In genomic region chr22:35657571-35658312, GRCh38 we compare ENCODE assay signal across 30 cellular contexts. TPM values are rescaled to one million over a fixed set of nuclear protein-coding genes. Genes with fewer than 3 reads are reported as not detected.
DNase-seq lines count a peak whose midpoint lies in the region; ATAC-seq lines count a peak whose summit lies in the region.
"Had no signal": no experiment of that assay in that cellular context is flagged by ENCODE, and none has a peak within 500 bp of the region (broad histone marks: within the 10 kb centered on the region; RNA-seq: fewer than 3 reads in every experiment).

No MANE protein-coding gene starts in this region.

- H3K4me1 Mint-ChIP-seq in activated T-cell treated with anti-CD3 and anti-CD28 coated beads, Interleukin-2, amount 50 U/mL, for 24 hours (ENCODE audit: low read depth) = peaks cover 88% of the 10 kb centered on the region
- peaks cover 85 to 97% (median 93%) of the 10 kb centered on the region in 3 donors for H3K4me1 Mint-ChIP-seq in CD8-positive, alpha-beta memory T cell
- peaks cover 39 to 94% (median 89%) of the 10 kb centered on the region in 4 donors for H3K4me1 Mint-ChIP-seq in naive thymus-derived CD8-positive, alpha-beta T cell
- H3K4me1 Mint-ChIP-seq: brain had no signal

- POLR2A ChIA-PET in CD8-positive, alpha-beta memory T cell (lab: Charles Lee) = no interaction called here
- POLR2A ChIA-PET in naive thymus-derived CD8-positive, alpha-beta T cell (lab: Charles Lee) = interaction anchor here (1.9 to 2.1 kb wide), 2 partner anchors 9 to 10 kb away, joined by 12 to 16 read pairs; partner anchors contain the start of gene APOL6

- H3K27ac Mint-ChIP-seq in activated T-cell treated with anti-CD3 and anti-CD28 coated beads, Interleukin-2, amount 50 U/mL, for 24 hours = peak overlapping the region; percentile 81
- H3K27ac Mint-ChIP-seq in CD8-positive, alpha-beta memory T cell = peak overlapping the region; percentile 84 to 99 (median 95)
- H3K27ac Mint-ChIP-seq in activated naive CD4-positive, alpha-beta T cell treated with anti-CD3 and anti-CD28 coated beads, Interleukin-2, amount 50 U/mL, for 72 hours = peak overlapping the region; percentile 76 to 97
- peak overlapping the region; percentile 93 to 98 (median 96) for H3K27ac Mint-ChIP-seq in naive thymus-derived CD8-positive, alpha-beta T cell
- H3K27ac Mint-ChIP-seq: brain; stimulated activated memory B cell treated with anti-CD40 and anti-IgM and Interleukin-4, amounts not matched to agents 10 μg/mL and 1 μg/mL and 100 μg/mL, for 72 hours had no signal

- H3K4me3 ChIP-seq in CD8-positive, alpha-beta memory T cell (ENCODE audit: low read length) = no peak overlapping the region
- H3K4me3 ChIP-seq: skin epidermis, thoracic aorta had no signal

- peaks cover 64% of the 10 kb centered on the region for H3K4me1 ChIP-seq in CD8-positive, alpha-beta memory T cell (ENCODE audit: insufficient read depth, low read length)

- H3K36me3 ChIP-seq in CD8-positive, alpha-beta memory T cell (ENCODE audit: insufficient read depth, low read length) = peaks cover 48% of the 10 kb centered on the region

- CTCF ChIA-PET in CD8-positive, alpha-beta memory T cell (lab: Charles Lee) = interaction anchor here (1.1 kb wide), 1 partner anchor 9 kb away, joined by 8 read pairs; the partner anchor contains the start of gene APOL6

- no peak overlapping the region for H3K27ac ChIP-seq in CD8-positive, alpha-beta memory T cell (ENCODE audit: low read depth, low read length)
- H3K27ac ChIP-seq: C4-2B, RWPE1, skin epidermis, thoracic aorta had no signal

- H3K27me3 ChIP-seq in CD8-positive, alpha-beta memory T cell (ENCODE audit: insufficient read depth, low read length, poor library complexity, severe bottlenecking) = no peaks in the 10 kb centered on the region

- ATAC-seq in activated naive CD4-positive, alpha-beta T cell treated with anti-CD3 and anti-CD28 coated beads, Interleukin-2, amount 50 U/mL, for 72 hours = no peak
- ATAC-seq in naive thymus-derived CD8-positive, alpha-beta T cell = no peak
- no peak for ATAC-seq in GM19463 (IDR thresholded peaks at IDR 0.05; ENCODE audit: unreplicated experiment)
- ATAC-seq: activated CD4-positive, CD25-positive, alpha-beta regulatory T cell treated with anti-CD3 and anti-CD28 coated beads, Interleukin-2, amount 50 U/mL, for 24 hours; esophagus mucosa; HCT116; stimulated activated memory B cell treated with anti-CD40 and anti-IgM and Interleukin-4, amounts not matched to agents 10 μg/mL and 1 μg/mL and 100 μg/mL, for 72 hours had no signal

- H3K9me3 ChIP-seq in CD8-positive, alpha-beta memory T cell (ENCODE audit: low read length) = no peaks in the 10 kb centered on the region
- H3K9me3 ChIP-seq: SK-N-SH, thoracic aorta had no signal

- peaks cover 6% of the 10 kb centered on the region for H3K9me3 Mint-ChIP-seq in activated T-cell treated with anti-CD3 and anti-CD28 coated beads, Interleukin-2, amount 50 U/mL, for 24 hours
- no peaks in the 10 kb centered on the region for H3K9me3 Mint-ChIP-seq in CD8-positive, alpha-beta memory T cell
- H3K9me3 Mint-ChIP-seq in activated naive CD4-positive, alpha-beta T cell treated with anti-CD3 and anti-CD28 coated beads, Interleukin-2, amount 50 U/mL, for 72 hours = peaks cover 8 to 30% of the 10 kb centered on the region in 2 donors
- peaks cover 0 to 11% (median 0%) of the 10 kb centered on the region in 9 donors for H3K9me3 Mint-ChIP-seq in naive thymus-derived CD8-positive, alpha-beta T cell
- H3K9me3 Mint-ChIP-seq: stimulated activated memory B cell treated with anti-CD40 and anti-IgM and Interleukin-4, amounts not matched to agents 10 μg/mL and 1 μg/mL and 100 μg/mL, for 72 hours had no signal

- DNase-seq in activated T-cell treated with anti-CD3 and anti-CD28 coated beads, Interleukin-2, amount 50 U/mL, for 24 hours = no peak
- DNase-seq in activated T-cell treated with anti-CD3 and anti-CD28 coated beads, Interleukin-2, amount 50 U/mL, for 1 hour = no peak
- no peak for DNase-seq in CD8-positive, alpha-beta memory T cell
- DNase-seq in activated naive CD4-positive, alpha-beta T cell treated with anti-CD3 and anti-CD28 coated beads, Interleukin-2, amount 50 U/mL, for 72 hours (ENCODE audit: low spot score in 2 of 2) = no peak
- DNase-seq in naive thymus-derived CD8-positive, alpha-beta T cell = no peak
- DNase-seq in AG20443 (ENCODE audit: low spot score) (no peak), NCI-H2171 treated with DMSO at 0.1 percent for 48 hours (lab: John Stamatoyannopoulos, UW) (no peak)
- DNase-seq: activated gamma-delta T cell treated with Interleukin-2 at 50 U/mL for 16 hours; effector CD4-positive, alpha-beta T cell; GF-D8; hippocampal formation; NCI-H1694; NCI-H226; NCI-H748 treated with DMSO at 0.1 percent for 48 hours; SK-N-SH; stimulated activated CD4-positive, alpha-beta T cell treated with anti-CD3 and anti-CD28 coated beads, Interleukin-2, amount 100 ng/mL, for 24 hours had no signal

- H3K27me3 Mint-ChIP-seq in activated T-cell treated with anti-CD3 and anti-CD28 coated beads, Interleukin-2, amount 50 U/mL, for 24 hours = no peaks in the 10 kb centered on the region
- H3K27me3 Mint-ChIP-seq in CD8-positive, alpha-beta memory T cell = no peaks in the 10 kb centered on the region
- H3K27me3 Mint-ChIP-seq in naive thymus-derived CD8-positive, alpha-beta T cell = no peaks in the 10 kb centered on the region
- H3K27me3 Mint-ChIP-seq: stimulated activated memory B cell treated with anti-CD40 and anti-IgM and Interleukin-4, amounts not matched to agents 10 μg/mL and 1 μg/mL and 100 μg/mL, for 72 hours had no signal

- peaks cover 94% of the 10 kb centered on the region for H3K36me3 Mint-ChIP-seq in activated T-cell treated with anti-CD3 and anti-CD28 coated beads, Interleukin-2, amount 50 U/mL, for 24 hours (ENCODE audit: low read depth)
- H3K36me3 Mint-ChIP-seq in CD8-positive, alpha-beta memory T cell = peaks cover 30 to 78% (median 38%) of the 10 kb centered on the region in 3 donors
- peaks cover 38 to 93% of the 10 kb centered on the region in 2 donors for H3K36me3 Mint-ChIP-seq in activated naive CD4-positive, alpha-beta T cell treated with anti-CD3 and anti-CD28 coated beads, Interleukin-2, amount 50 U/mL, for 72 hours
- peaks cover 17 to 67% (median 65%) of the 10 kb centered on the region in 3 donors for H3K36me3 Mint-ChIP-seq in naive thymus-derived CD8-positive, alpha-beta T cell
- H3K36me3 Mint-ChIP-seq: brain had no signal

- no peak overlapping the region for H3K4me3 Mint-ChIP-seq in activated T-cell treated with anti-CD3 and anti-CD28 coated beads, Interleukin-2, amount 50 U/mL, for 24 hours
- H3K4me3 Mint-ChIP-seq in CD8-positive, alpha-beta memory T cell = no peak overlapping the region
- H3K4me3 Mint-ChIP-seq in naive thymus-derived CD8-positive, alpha-beta T cell = peak overlapping the region in 3 of 10 donors; percentile 4 to 53 (median 17)
- H3K4me3 Mint-ChIP-seq: brain; stimulated activated memory B cell treated with anti-CD40 and anti-IgM and Interleukin-4, amounts not matched to agents 10 μg/mL and 1 μg/mL and 100 μg/mL, for 72 hours had no signal

RNA-seq across cellular contexts. Expression of gene APOL6, which starts 9.5 kb away (rescaled TPM):
- 10 to 100 TPM; 27.1 to 27.5 TPM for total RNA-seq in CD8-positive, alpha-beta memory T cell
- 26.1 TPM for polyA plus RNA-seq in CD8-positive, alpha-beta memory T cell
- 10 to 100 TPM; 23.5 to 33.2 TPM for total RNA-seq in activated naive CD4-positive, alpha-beta T cell treated with anti-CD3 and anti-CD28 coated beads, Interleukin-2, amount 50 U/mL, for 72 hours
- total RNA-seq in naive thymus-derived CD8-positive, alpha-beta T cell = 10 to 100 TPM; 37.7 to 40.5 TPM
- polyA plus RNA-seq in naive thymus-derived CD8-positive, alpha-beta T cell = 10 to 100 TPM; 13.6 to 20.8 (median 15.5) TPM

RNA-seq across cellular contexts. Expression of gene MB, which starts 40.6 kb away (rescaled TPM):
- 1 to 10 TPM; 2.5 to 2.7 TPM for total RNA-seq in CD8-positive, alpha-beta memory T cell
- not detected for polyA plus RNA-seq in CD8-positive, alpha-beta memory T cell
- under 1 TPM in 1 of 2 donors, not detected in 1; 0.47 TPM for total RNA-seq in activated naive CD4-positive, alpha-beta T cell treated with anti-CD3 and anti-CD28 coated beads, Interleukin-2, amount 50 U/mL, for 72 hours
- not detected for total RNA-seq in naive thymus-derived CD8-positive, alpha-beta T cell
- polyA plus RNA-seq in naive thymus-derived CD8-positive, alpha-beta T cell = not detected
- total RNA-seq: frontal cortex, mononuclear cell, pulmonary artery endothelial cell, thoracic aorta had no signal

RNA-seq across cellular contexts. Expression of gene APOL5, which starts 59.9 kb away (rescaled TPM):
- not detected for total RNA-seq in CD8-positive, alpha-beta memory T cell
- not detected for polyA plus RNA-seq in CD8-positive, alpha-beta memory T cell
- not detected for total RNA-seq in activated naive CD4-positive, alpha-beta T cell treated with anti-CD3 and anti-CD28 coated beads, Interleukin-2, amount 50 U/mL, for 72 hours
- not detected for total RNA-seq in naive thymus-derived CD8-positive, alpha-beta T cell
- polyA plus RNA-seq in naive thymus-derived CD8-positive, alpha-beta T cell = not detected
- total RNA-seq: esophagus mucosa, frontal cortex, liver, mononuclear cell, pulmonary artery endothelial cell, thoracic aorta had no signal
- polyA plus RNA-seq: SK-N-SH had no signal
